ENCODE assay signal across 10 cellular contexts in genomic region chr10:104300002-104300735, GRCh38. TPM values are rescaled to one million over a fixed set of nuclear protein-coding genes. Genes with fewer than 3 reads are reported as not detected.
DNase-seq lines count a peak whose midpoint lies in the region; ATAC-seq and TF ChIP-seq lines count a peak whose summit lies in the region.
"Had no signal": no experiment of that assay in that cellular context is flagged by ENCODE, and none has a peak within 500 bp of the region (broad histone marks: within the 10 kb centered on the region; RNA-seq: fewer than 3 reads in every experiment).

No MANE protein-coding gene starts in this region.

- H3K4me1 ChIP-seq in mucosa of stomach (ENCODE audit: control insufficient read depth, insufficient read depth, low read length) (no peaks in the 10 kb centered on the region), uterus (peaks cover 7 to 15% of the 10 kb centered on the region in 2 donors), Caco-2 (no peaks in the 10 kb centered on the region)

- no peaks in the 10 kb centered on the region for H3K9me3 Mint-ChIP-seq in activated naive CD4-positive, alpha-beta T cell treated with anti-CD3 and anti-CD28 coated beads for 36 hours
- H3K9me3 Mint-ChIP-seq in Caco-2 (ENCODE audit: unreplicated experiment), result peaks cover 9% of the 10 kb centered on the region
- H3K9me3 Mint-ChIP-seq: activated B cell treated with CpG ODN at 0.5 μM for 24 hours had no signal

- no peaks in the 10 kb centered on the region for H3K36me3 ChIP-seq in mucosa of stomach (ENCODE audit: control insufficient read depth, insufficient read depth, low read length)
- H3K36me3 ChIP-seq in uterus, result no peaks in the 10 kb centered on the region
- no peaks in the 10 kb centered on the region for H3K36me3 ChIP-seq in Caco-2 (ENCODE audit: control insufficient read depth, insufficient read depth, low read length)

- DNase-seq in activated naive CD4-positive, alpha-beta T cell treated with anti-CD3 and anti-CD28 coated beads for 36 hours, result peak; percentile 55
- DNase-seq in activated naive CD4-positive, alpha-beta T cell (lab: John Stamatoyannopoulos, UW), result no peak
- DNase-seq in coronary artery (ENCODE audit: low spot score) (peak; percentile 95), uterus (peak; percentile 77 to 78), Caco-2 (no peak), NCI-H2029 treated with DMSO at 0.1 percent for 48 hours (lab: John Stamatoyannopoulos, UW) (no peak)
- DNase-seq: activated B cell treated with CpG ODN at 0.5 μM for 24 hours had no signal

- H3K9me3 ChIP-seq in mucosa of stomach (ENCODE audit: control insufficient read depth, low read length) (no peaks in the 10 kb centered on the region), uterus (no peaks in the 10 kb centered on the region), Caco-2 (no peaks in the 10 kb centered on the region)

- peak overlapping the region; percentile 10 for H3K9ac ChIP-seq in mucosa of stomach (ENCODE audit: low read length)

- peak overlapping the region; percentile 64 for H3K4me3 Mint-ChIP-seq in activated naive CD4-positive, alpha-beta T cell treated with anti-CD3 and anti-CD28 coated beads for 36 hours
- no peak overlapping the region for H3K4me3 Mint-ChIP-seq in Caco-2 (ENCODE audit: unreplicated experiment)
- H3K4me3 Mint-ChIP-seq: activated B cell treated with CpG ODN at 0.5 μM for 24 hours, nephron had no signal

- no peaks in the 10 kb centered on the region for H3K27me3 Mint-ChIP-seq in activated naive CD4-positive, alpha-beta T cell treated with anti-CD3 and anti-CD28 coated beads for 36 hours (ENCODE audit: low read depth)
- peaks cover 4% of the 10 kb centered on the region for H3K27me3 Mint-ChIP-seq in Caco-2 (ENCODE audit: insufficient read depth, unreplicated experiment)

- BruUV-seq in Caco-2 (replicated peaks; lab: Mats Ljungman, UMichigan), result no TSS peak

- no peak for TF ChIP-seq POLR2A in uterus (IDR thresholded peaks at IDR 0.05)

- TF ChIP-seq CTCF in coronary artery (IDR thresholded peaks at IDR 0.05), result no peak
- no peak for TF ChIP-seq CTCF in uterus (IDR thresholded peaks at IDR 0.05)
- TF ChIP-seq CTCF in Caco-2 (IDR thresholded peaks at IDR 0.05; ENCODE audit: insufficient read depth in 1 of 2, low read depth in 1 of 2, low read length in 1 of 2, severe bottlenecking in 1 of 2, unreplicated experiment in 1 of 2), result no peak

- POLR2A ChIA-PET in Caco-2 (lab: Charles Lee), result no interaction called here

- peak overlapping the region; percentile 93 to 99 for H3K27ac ChIP-seq in coronary artery
- peak overlapping the region; percentile 83 to 88 for H3K27ac ChIP-seq in uterus

- H3K4me1 Mint-ChIP-seq in activated naive CD4-positive, alpha-beta T cell treated with anti-CD3 and anti-CD28 coated beads for 36 hours (ENCODE audit: low read depth), result peaks cover 33% of the 10 kb centered on the region
- no peaks in the 10 kb centered on the region for H3K4me1 Mint-ChIP-seq in Caco-2 (ENCODE audit: low read depth, unreplicated experiment)
- H3K4me1 Mint-ChIP-seq: activated B cell treated with CpG ODN at 0.5 μM for 24 hours had no signal

- H3K27ac Mint-ChIP-seq in activated naive CD4-positive, alpha-beta T cell treated with anti-CD3 and anti-CD28 coated beads for 36 hours, result peak overlapping the region; percentile 78
- no peak overlapping the region for H3K27ac Mint-ChIP-seq in Caco-2 (ENCODE audit: unreplicated experiment)
- H3K27ac Mint-ChIP-seq: activated B cell treated with CpG ODN at 0.5 μM for 24 hours had no signal

- CTCF ChIA-PET in activated naive CD4-positive, alpha-beta T cell treated with anti-CD3 and anti-CD28 coated beads for 36 hours (lab: Charles Lee), result interaction anchor here (0.9 to 11.4 kb wide), 9 partner anchors 8 to 172 kb away, joined by 3 to 201 read pairs (median 4); partner anchors contain the start of gene CFAP58
- CTCF ChIA-PET in Caco-2 (lab: Charles Lee), result no interaction called here

- intact Hi-C loops in activated naive CD4-positive, alpha-beta T cell treated with anti-CD3 and anti-CD28 coated beads for 36 hours (cut with micrococcal nuclease), result no loop called here
- intact Hi-C loops in uterus (cut with DNase I; ENCODE audit: low total_unique reads) (no loop called here), Caco-2 (cut with micrococcal nuclease; ENCODE audit: unreplicated experiment) (no loop called here)

- H3K27me3 ChIP-seq in mucosa of stomach (ENCODE audit: control insufficient read depth, insufficient read depth, low read length) (no peaks in the 10 kb centered on the region), uterus (no peaks in the 10 kb centered on the region), Caco-2 (replicated peaks; ENCODE audit: control insufficient read depth, insufficient read depth, low read length) (no peaks in the 10 kb centered on the region)

- no peak for ATAC-seq in GM18861 (IDR thresholded peaks at IDR 0.05; ENCODE audit: unreplicated experiment)

- H3K4me3 ChIP-seq in coronary artery (peak overlapping the region; percentile 58), mucosa of stomach (ENCODE audit: low read length) (no peak overlapping the region), uterus (no peak overlapping the region), Caco-2 (ENCODE audit: low read depth, low read length) (no peak overlapping the region)

- peaks cover 2% of the 10 kb centered on the region for H3K36me3 Mint-ChIP-seq in activated naive CD4-positive, alpha-beta T cell treated with anti-CD3 and anti-CD28 coated beads for 36 hours (ENCODE audit: low read depth)
- H3K36me3 Mint-ChIP-seq in Caco-2 (ENCODE audit: insufficient read depth, unreplicated experiment), result peaks cover 4% of the 10 kb centered on the region

RNA-seq across cellular contexts. Expression of gene GSTO2, which starts 31.2 kb away (rescaled TPM):
- 1 to 10 TPM; 3.0 to 3.6 TPM for total RNA-seq in activated naive CD4-positive, alpha-beta T cell treated with anti-CD3 and anti-CD28 coated beads for 36 hours
- total RNA-seq in uterus (10 to 100 TPM in 1 of 4 donors, 1 to 10 TPM in 1, under 1 TPM in 1, not detected in 1; under 0.01 to 10.6 (median 5.6) TPM), Caco-2 (2022) (1.1 and 1.4 TPM in 2 replicates)

RNA-seq across cellular contexts. Expression of gene ITPRIP, which starts 38.1 kb away (rescaled TPM):
- 10 to 100 TPM; 24.5 to 25.3 TPM for total RNA-seq in activated naive CD4-positive, alpha-beta T cell treated with anti-CD3 and anti-CD28 coated beads for 36 hours
- 10 to 100 TPM in 3 of 4 donors, 1 to 10 TPM in 1; 10.0 to 32.6 (median 22.4) TPM for total RNA-seq in uterus
- total RNA-seq in Caco-2 (2022), result 3.1 and 3.4 TPM in 2 replicates

RNA-seq across cellular contexts. Expression of gene GSTO1, which starts 45.5 kb away (rescaled TPM):
- 100 to 1,000 TPM; 197 to 201 TPM for total RNA-seq in activated naive CD4-positive, alpha-beta T cell treated with anti-CD3 and anti-CD28 coated beads for 36 hours
- total RNA-seq in uterus (100 to 1,000 TPM in 2 of 4 donors, 10 to 100 TPM in 2; 54.7 to 131 (median 102) TPM), Caco-2 (2022) (167 and 182 TPM in 2 replicates)

RNA-seq across cellular contexts. Expression of gene CFAP58, which starts 53.5 kb away (rescaled TPM):
- total RNA-seq in activated naive CD4-positive, alpha-beta T cell treated with anti-CD3 and anti-CD28 coated beads for 36 hours, result under 1 TPM; 0.59 to 0.86 TPM
- total RNA-seq in uterus, result 1 to 10 TPM in 3 of 4 donors, under 1 TPM in 1; 0.29 to 2.2 (median 1.3) TPM
- not detected in 2 replicates for total RNA-seq in Caco-2 (2022)
- total RNA-seq: activated B cell treated with CpG ODN at 0.5 μM for 24 hours had no signal

Comparison
In these comparisons a context has a peak if more than half of its experiments do, and no peak if none do; other contexts are left out.
1. DNase-seq: peak in activated naive CD4-positive, alpha-beta T cell treated with anti-CD3 and anti-CD28 coated beads for 36 hours (single experiment), coronary artery (single experiment) and uterus (2 of 2); none in activated naive CD4-positive, alpha-beta T cell (0 of 4), Caco-2 (0 of 2) and NCI-H2029 treated with DMSO at 0.1 percent for 48 hours (single experiment).